In the genomic region with DNA sequence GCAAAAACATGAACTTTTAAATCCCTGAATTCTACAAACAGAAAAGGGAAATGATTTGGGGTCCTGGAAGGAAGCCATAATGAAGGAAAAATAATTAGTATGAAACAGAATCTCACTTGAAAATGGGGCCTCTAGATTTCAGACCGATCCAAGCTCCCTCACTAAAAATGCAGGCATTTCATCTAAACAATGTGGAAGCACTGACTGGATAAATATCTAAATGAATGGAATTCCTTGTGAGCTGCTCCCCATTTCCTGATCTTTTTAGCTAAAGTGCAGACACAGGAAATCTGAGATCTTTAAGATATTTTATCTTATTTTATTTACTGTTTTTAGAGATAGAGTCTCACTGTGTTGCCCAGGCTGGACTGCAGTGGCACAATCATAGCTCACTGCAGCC, we compare ENCODE assay signal across 1 cellular context.
TF ChIP-seq lines count a peak whose summit lies in the region.

No MANE protein-coding gene starts in this region.

TF ChIP-seq in WTC11, 78 proteins besides CTCF, POLR2A, EP300 and RAD21:
- TF ChIP-seq ZNF532 (CRISPR knock-in tag; IDR thresholded peaks at IDR 0.05; ENCODE audit: borderline replicate concordance), result no peak
- no peak for TF ChIP-seq CREB1 (CRISPR knock-in tag; IDR thresholded peaks at IDR 0.05)
- no peak for TF ChIP-seq AR (CRISPR knock-in tag; IDR thresholded peaks at IDR 0.05)
- no peak for TF ChIP-seq USF1 (CRISPR knock-in tag; IDR thresholded peaks at IDR 0.05)
- TF ChIP-seq EMX1 (CRISPR knock-in tag; IDR thresholded peaks at IDR 0.05), result no peak
